11 cellular contexts compared by ENCODE assay signal in genomic region chr15:52254331-52254730, GRCh38. TPM values are rescaled to one million over a fixed set of nuclear protein-coding genes. Genes with fewer than 3 reads are reported as not detected.
A peak's percentile ranks its signal among the peaks of the same experiment; 100 is the strongest.
DNase-seq lines count a peak whose midpoint lies in the region; ATAC-seq, FAIRE-seq and TF ChIP-seq lines count a peak whose summit lies in the region.
"Had no signal": no experiment of that assay in that cellular context is flagged by ENCODE, and none has a peak within 500 bp of the region (broad histone marks: within the 10 kb centered on the region; RNA-seq: fewer than 3 reads in every experiment).

No MANE protein-coding gene starts in this region.

- H3K27ac Mint-ChIP-seq in chondrocyte (ENCODE audit: unreplicated experiment): peak overlapping the region; percentile 70

- H3K79me2 ChIP-seq in ACC112 (ENCODE audit: control insufficient read depth, insufficient read depth, low read length, unreplicated experiment): no peaks in the 10 kb centered on the region

- peaks cover 66% of the 10 kb centered on the region for H3K4me1 Mint-ChIP-seq in chondrocyte (ENCODE audit: low read depth)

- H3K27ac ChIP-seq in ACC112 (ENCODE audit: low read depth, low read length) (peak overlapping the region; percentile 83), kidney (ENCODE audit: low read depth in 2 of 2, low read length in 2 of 2) (no peak overlapping the region)
- H3K27ac ChIP-seq: GM23248, SJSA1 had no signal

- no peaks in the 10 kb centered on the region for H3K27me3 Mint-ChIP-seq in chondrocyte (ENCODE audit: low read depth)

- H3K4me3 ChIP-seq in ACC112 (ENCODE audit: low read depth, low read length) (peak overlapping the region; percentile 21; the same call in 1 of the 2 replicates), kidney (ENCODE audit: low read length in 2 of 2) (no peak overlapping the region)
- H3K4me3 ChIP-seq: GM23248, SJSA1 had no signal

- H3K36me3 ChIP-seq in ACC112 (ENCODE audit: insufficient read depth, low read length): no peaks in the 10 kb centered on the region
- H3K36me3 ChIP-seq in kidney (ENCODE audit: control insufficient read depth in 1 of 2, insufficient read depth in 2 of 2, low read length in 2 of 2): peaks cover 0 to 3% of the 10 kb centered on the region in 2 donors
- H3K36me3 ChIP-seq: SJSA1 had no signal

- no peaks in the 10 kb centered on the region for H3K9me3 ChIP-seq in kidney (ENCODE audit: control insufficient read depth in 1 of 2, low read length in 2 of 2)
- H3K9me3 ChIP-seq: SJSA1 had no signal

- CTCF ChIA-PET in GM10248 (lab: Yijun Ruan, JAX): interaction anchor here (0.9 to 10.9 kb wide), 5 partner anchors 13 to 527 kb away, joined by 3 to 204 read pairs (median 5); no protein-coding TSS in a partner anchor

- POLR2A ChIA-PET in GM10248 (lab: Yijun Ruan, JAX): no interaction called here

- no peaks in the 10 kb centered on the region for H3K36me3 Mint-ChIP-seq in chondrocyte (ENCODE audit: low read depth)

- no peak for FAIRE-seq in kidney (lab: Jason Lieb, UNC)

- ATAC-seq in HG03565 (IDR thresholded peaks at IDR 0.05; ENCODE audit: unreplicated experiment) (no peak), HG02571 (IDR thresholded peaks at IDR 0.05; ENCODE audit: unreplicated experiment) (no peak)

- H3K9ac ChIP-seq in kidney (ENCODE audit: low read length in 2 of 2): no peak overlapping the region
- H3K9ac ChIP-seq: GM23248 had no signal

- intact Hi-C loops in kidney (cut with DNase I): no loop called here

- H3K4me3 Mint-ChIP-seq in chondrocyte (ENCODE audit: unreplicated experiment): no peak overlapping the region

- H3K9me3 Mint-ChIP-seq in chondrocyte (ENCODE audit: low read depth): no peaks in the 10 kb centered on the region

- H2AFZ ChIP-seq in ACC112 (ENCODE audit: low read length, unreplicated experiment): no peak overlapping the region
- H2AFZ ChIP-seq: GM23248 had no signal

- peak; percentile 28 for TF ChIP-seq CTCF in GM10248 (IDR thresholded peaks at IDR 0.05; ENCODE audit: control extremely low read depth, extremely low read depth, low read depth, missing control alignments)
- no peak for TF ChIP-seq CTCF in chondrocyte (IDR thresholded peaks at IDR 0.05)
- no peak for TF ChIP-seq CTCF in kidney (IDR thresholded peaks at IDR 0.05; ENCODE audit: borderline replicate concordance, extremely low read depth, insufficient read depth)

- DNase-seq in GM10248 (ENCODE audit: extremely low spot score) (no peak), NAMALWA (ENCODE audit: low spot score) (peak; percentile 38), chondrocyte (ENCODE audit: low spot score) (no peak), kidney (no peak), NCI-H2081 (lab: John Stamatoyannopoulos, UW) (no peak)
- DNase-seq: NCI-H1930 had no signal

- no peaks in the 10 kb centered on the region for H3K27me3 ChIP-seq in ACC112 (ENCODE audit: insufficient read depth, low read length)
- H3K27me3 ChIP-seq: SJSA1 had no signal

- peaks cover 73% of the 10 kb centered on the region for H3K4me1 ChIP-seq in ACC112 (ENCODE audit: control insufficient read depth, insufficient read depth, low read length, unreplicated experiment)
- H3K4me1 ChIP-seq in kidney (ENCODE audit: control insufficient read depth in 1 of 2, insufficient read depth in 1 of 2, low read depth in 1 of 2, low read length in 2 of 2): peaks cover 0 to 3% of the 10 kb centered on the region in 2 donors

RNA-seq across cellular contexts. Expression of gene MYO5C, which starts 41.3 kb away (rescaled TPM):
- total RNA-seq in chondrocyte (0.79 to 2.7 TPM (median 1.4 TPM) in 3 replicates), kidney (41.6 TPM)
- polyA plus RNA-seq in kidney (ENCODE audit: insufficient read depth, low read depth, low replicate concordance): 4.6 TPM
- total RNA-seq: GM23248 had no signal
- polyA plus RNA-seq: GM23248 had no signal

Comparison
In these comparisons a context has a peak if more than half of its experiments do, and no peak if none do; other contexts are left out.
1. RNA of gene MYO5C, which starts 41.3 kb away (total RNA-seq): 41.6 TPM in kidney (single experiment); 0.79 to 2.7 TPM in chondrocyte; every median in the first group is over 10 times any median in the second.